17 cellular contexts compared by ENCODE assay signal in genomic region chr12:24039113-24039525, GRCh38.
DNase-seq lines count a peak whose midpoint lies in the region; ATAC-seq, FAIRE-seq and TF ChIP-seq lines count a peak whose summit lies in the region.
"Had no signal": no experiment of that assay in that cellular context is flagged by ENCODE, and none has a peak within 500 bp of the region (broad histone marks: within the 10 kb centered on the region; RNA-seq: fewer than 3 reads in every experiment).

No MANE protein-coding gene starts in this region.

- POLR2A ChIA-PET in endothelial cell of umbilical vein (lab: Charles Lee), result no interaction called here

- no peak overlapping the region for H3K4me3 Mint-ChIP-seq in nephron progenitor cell
- H3K4me3 Mint-ChIP-seq in activated T-cell treated with anti-CD3 and anti-CD28 coated beads, Interleukin-2, amount 50 U/mL, for 24 hours, result no peak overlapping the region
- H3K4me3 Mint-ChIP-seq: activated naive CD8-positive, alpha-beta T cell treated with anti-CD3 and anti-CD28 coated beads, Interleukin-2, amount 10 ng/mL, durations not matched to agents 7 days and 5 days; memory B cell had no signal

- H3K9me1 ChIP-seq in endothelial cell of umbilical vein (replicated peaks; ENCODE audit: control insufficient read depth, extremely low read depth, insufficient read depth, low read length), result no peaks in the 10 kb centered on the region

- TF ChIP-seq POLR2A in endothelial cell of umbilical vein (IDR thresholded peaks at IDR 0.05; ENCODE audit: low read depth, low read length), result no peak

- H4K20me1 ChIP-seq in endothelial cell of umbilical vein (replicated peaks; ENCODE audit: control insufficient read depth, extremely low read depth, insufficient read depth, low read length), result no peaks in the 10 kb centered on the region

- H3K4me1 ChIP-seq in endothelial cell of umbilical vein (ENCODE audit: control insufficient read depth, extremely low read depth, insufficient read depth, low read length) (peaks cover 13% of the 10 kb centered on the region), liver (ENCODE audit: control insufficient read depth in 4 of 4, insufficient read depth in 4 of 4, low read length in 3 of 4) (peaks cover 0 to 58% (median 31%) of the 10 kb centered on the region in 4 donors)
- H3K4me1 ChIP-seq: uterus had no signal

- H3K9ac ChIP-seq in endothelial cell of umbilical vein (replicated peaks; ENCODE audit: extremely low read depth, insufficient read depth, low read length) (no peak overlapping the region), liver (ENCODE audit: low read depth in 1 of 2, low read length in 2 of 2) (no peak overlapping the region)

- no peak overlapping the region for H2AFZ ChIP-seq in endothelial cell of umbilical vein (ENCODE audit: low read depth, low read length)

- WGBS in liver, result 19% methylated on average over 1 of the region's 1 CpG

- TF ChIP-seq CTCF in AG09309 (IDR thresholded peaks at IDR 0.05; ENCODE audit: control insufficient read depth, insufficient read depth, low read depth, low read length, missing control alignments), result no peak
- TF ChIP-seq CTCF in endothelial cell of umbilical vein (IDR thresholded peaks at IDR 0.05; ENCODE audit: extremely low read depth in 1 of 2, insufficient read depth in 1 of 2, low read depth in 1 of 2, low read length in 2 of 2), result no peak
- TF ChIP-seq CTCF in liver (IDR thresholded peaks at IDR 0.05; ENCODE audit: low read depth, low read length, missing input control), result no peak
- no peak for TF ChIP-seq CTCF in nephron progenitor cell (IDR thresholded peaks at IDR 0.05)

- H3K9me3 Mint-ChIP-seq in nephron progenitor cell, result no peaks in the 10 kb centered on the region
- no peaks in the 10 kb centered on the region for H3K9me3 Mint-ChIP-seq in activated T-cell treated with anti-CD3 and anti-CD28 coated beads, Interleukin-2, amount 50 U/mL, for 24 hours
- H3K9me3 Mint-ChIP-seq: activated naive CD8-positive, alpha-beta T cell treated with anti-CD3 and anti-CD28 coated beads, Interleukin-2, amount 10 ng/mL, durations not matched to agents 7 days and 5 days; memory B cell had no signal

- peak; percentile 71 for FAIRE-seq in endothelial cell of umbilical vein (lab: Jason Lieb, UNC)

- no peak overlapping the region for H3K4me3 ChIP-seq in AG09309 (ENCODE audit: control insufficient read depth, low read depth, low read length)
- H3K4me3 ChIP-seq in endothelial cell of umbilical vein (replicated peaks in 1 of 3; ENCODE audit: insufficient read depth in 1 of 3, low read depth in 1 of 3, low read length in 3 of 3), result no peak overlapping the region
- no peak overlapping the region for H3K4me3 ChIP-seq in liver (ENCODE audit: low read depth in 1 of 3, low read length in 3 of 3)
- H3K4me3 ChIP-seq: uterus had no signal

- no peak overlapping the region for H3K27ac ChIP-seq in endothelial cell of umbilical vein (ENCODE audit: insufficient read depth, low read depth, low read length)
- peak overlapping the region; percentile 53 to 82 for H3K27ac ChIP-seq in liver (ENCODE audit: low read depth in 1 of 2, low read length in 2 of 2)
- H3K27ac ChIP-seq: uterus had no signal

- H3K4me2 ChIP-seq in endothelial cell of umbilical vein (ENCODE audit: insufficient read depth, low read length), result peak overlapping the region; percentile 37

- no peak overlapping the region for H3K27ac Mint-ChIP-seq in nephron progenitor cell
- no peak overlapping the region for H3K27ac Mint-ChIP-seq in activated T-cell treated with anti-CD3 and anti-CD28 coated beads, Interleukin-2, amount 50 U/mL, for 24 hours
- H3K27ac Mint-ChIP-seq: activated naive CD8-positive, alpha-beta T cell treated with anti-CD3 and anti-CD28 coated beads, Interleukin-2, amount 10 ng/mL, durations not matched to agents 7 days and 5 days; memory B cell had no signal

- H3K9me3 ChIP-seq in endothelial cell of umbilical vein (replicated peaks; ENCODE audit: control insufficient read depth, insufficient read depth, low read length) (no peaks in the 10 kb centered on the region), liver (ENCODE audit: control insufficient read depth in 4 of 4, low read length in 3 of 4) (no peaks in the 10 kb centered on the region)
- H3K9me3 ChIP-seq: uterus had no signal

- dilution Hi-C loops in endothelial cell of umbilical vein (cut with MboI; ENCODE audit: extremely low pct_ligation_motif_present, low sequenced_read_pairs), result no loop called here

- no peak for ATAC-seq in GM21619 (IDR thresholded peaks at IDR 0.05; ENCODE audit: unreplicated experiment)

- no peaks in the 10 kb centered on the region for H3K27me3 Mint-ChIP-seq in nephron progenitor cell (ENCODE audit: low read depth, poor library complexity)
- H3K27me3 Mint-ChIP-seq in activated T-cell treated with anti-CD3 and anti-CD28 coated beads, Interleukin-2, amount 50 U/mL, for 24 hours, result no peaks in the 10 kb centered on the region
- H3K27me3 Mint-ChIP-seq: activated naive CD8-positive, alpha-beta T cell treated with anti-CD3 and anti-CD28 coated beads, Interleukin-2, amount 10 ng/mL, durations not matched to agents 7 days and 5 days; memory B cell had no signal

- H3K36me3 Mint-ChIP-seq in nephron progenitor cell (ENCODE audit: low read depth), result no peaks in the 10 kb centered on the region
- H3K36me3 Mint-ChIP-seq in activated T-cell treated with anti-CD3 and anti-CD28 coated beads, Interleukin-2, amount 50 U/mL, for 24 hours (ENCODE audit: low read depth), result no peaks in the 10 kb centered on the region
- H3K36me3 Mint-ChIP-seq: activated naive CD8-positive, alpha-beta T cell treated with anti-CD3 and anti-CD28 coated beads, Interleukin-2, amount 10 ng/mL, durations not matched to agents 7 days and 5 days; memory B cell had no signal

- peak; percentile 77 for DNase-seq in AG09309 (ENCODE audit: low read depth)
- peak; percentile 29 for DNase-seq in NCI-H460 (ENCODE audit: extremely low read depth, low read depth)
- DNase-seq in endothelial cell of umbilical vein (ENCODE audit: low read depth, low spot score), result peak; percentile 66
- DNase-seq in nephron progenitor cell, result no peak
- no peak for DNase-seq in activated T-cell treated with anti-CD3 and anti-CD28 coated beads, Interleukin-2, amount 50 U/mL, for 24 hours
- no peak for DNase-seq in activated CD4-positive, alpha-beta T cell treated with anti-CD3 and anti-CD28 coated beads, Interleukin-2, amount 50 U/mL, for 4 hours
- DNase-seq: activated naive CD8-positive, alpha-beta T cell treated with anti-CD3 and anti-CD28 coated beads, Interleukin-2, amount 10 ng/mL, durations not matched to agents 7 days and 5 days; DND-41; GOT3; NCI-H524; SHP77 treated with DMSO at 0.1 percent for 48 hours; stimulated activated CD4-positive, alpha-beta T cell treated with anti-CD3 and anti-CD28 coated beads, Interleukin-4, amount 100 ng/mL, for 4 hours; stimulated activated naive CD4-positive, alpha-beta T cell; uterus had no signal

- H3K36me3 ChIP-seq in endothelial cell of umbilical vein (ENCODE audit: control insufficient read depth in 2 of 2, extremely low read depth in 1 of 2, insufficient read depth in 2 of 2, low read length in 2 of 2) (no peaks in the 10 kb centered on the region), liver (ENCODE audit: control insufficient read depth in 4 of 4, insufficient read depth in 3 of 4, low read depth in 1 of 4, low read length in 3 of 4) (no peaks in the 10 kb centered on the region)
- H3K36me3 ChIP-seq: uterus had no signal

- peaks cover 32% of the 10 kb centered on the region for H3K4me1 Mint-ChIP-seq in nephron progenitor cell
- H3K4me1 Mint-ChIP-seq in activated T-cell treated with anti-CD3 and anti-CD28 coated beads, Interleukin-2, amount 50 U/mL, for 24 hours (ENCODE audit: low read depth), result no peaks in the 10 kb centered on the region
- H3K4me1 Mint-ChIP-seq: activated naive CD8-positive, alpha-beta T cell treated with anti-CD3 and anti-CD28 coated beads, Interleukin-2, amount 10 ng/mL, durations not matched to agents 7 days and 5 days; memory B cell had no signal

- H3K27me3 ChIP-seq in endothelial cell of umbilical vein (ENCODE audit: control insufficient read depth in 2 of 2, insufficient read depth in 2 of 2, low read length in 2 of 2) (peaks cover 2 to 7% of the 10 kb centered on the region in 2 experiments), liver (ENCODE audit: control insufficient read depth in 4 of 4, insufficient read depth in 4 of 4, low read length in 3 of 4) (no peaks in the 10 kb centered on the region)
- H3K27me3 ChIP-seq: uterus had no signal

- intact Hi-C loops in endothelial cell of umbilical vein (cut with micrococcal nuclease), result no loop called here

- CTCF ChIA-PET in endothelial cell of umbilical vein (lab: Charles Lee), result no interaction called here

- no peaks in the 10 kb centered on the region for H3K79me2 ChIP-seq in endothelial cell of umbilical vein (ENCODE audit: control insufficient read depth, insufficient read depth, low read length)

- no TSS peak for BruUV-seq in endothelial cell of umbilical vein (replicated peaks; lab: Mats Ljungman, UMichigan)

- TF ChIP-seq RAD21 in liver (IDR thresholded peaks at IDR 0.05), result peak; percentile 31 to 43

TF ChIP-seq in endothelial cell of umbilical vein, 7 proteins besides CTCF, POLR2A, EP300 and RAD21 (continues in another document):
- no peak for TF ChIP-seq EZH2 (IDR thresholded peaks at IDR 0.05; ENCODE audit: borderline replicate concordance, low read depth, low read length, severe bottlenecking)
- TF ChIP-seq JUN (IDR thresholded peaks at IDR 0.05; ENCODE audit: borderline replicate concordance, insufficient read depth, insufficient read length, low read depth), result peak; percentile 54
- no peak for TF ChIP-seq POLR2AphosphoS5 (IDR thresholded peaks at IDR 0.05; ENCODE audit: insufficient read depth, low read depth, low read length)
- peak; percentile 14 for TF ChIP-seq GATA2 (IDR thresholded peaks at IDR 0.05; ENCODE audit: insufficient read depth, insufficient read length, low read depth, low read length)
- TF ChIP-seq FOS (IDR thresholded peaks at IDR 0.05; ENCODE audit: borderline replicate concordance, insufficient read depth, low read length), result peak; percentile 38

TF ChIP-seq in liver, 16 proteins besides CTCF, POLR2A, EP300 and RAD21 (continues in another document):
- TF ChIP-seq GABPA (IDR thresholded peaks at IDR 0.05 in 1 of 2, conservative IDR thresholded peaks at IDR 0.05 in 1 of 2), result no peak
- TF ChIP-seq ATF3 (IDR thresholded peaks at IDR 0.05), result peak; percentile 62
- TF ChIP-seq HNF4A (conservative IDR thresholded peaks at IDR 0.05), result peak; percentile 86 to 88
- TF ChIP-seq HNF4G (IDR thresholded peaks at IDR 0.05), result peak; percentile 64
- TF ChIP-seq RXRA (IDR thresholded peaks at IDR 0.05), result peak; percentile 53 to 63
- peak in 1 of 2 donors; percentile 36 for TF ChIP-seq EGR1 (IDR thresholded peaks at IDR 0.05; ENCODE audit: low read depth in 2 of 2)
- TF ChIP-seq NR2F2 (IDR thresholded peaks at IDR 0.05), result no peak
- TF ChIP-seq SP1 (IDR thresholded peaks at IDR 0.05), result peak; percentile 61

Comparison
In these comparisons a context has a peak if more than half of its experiments do, and no peak if none do; other contexts are left out.
1. DNase-seq: peak in AG09309 (single experiment), NCI-H460 (single experiment) and endothelial cell of umbilical vein (single experiment); none in nephron progenitor cell (single experiment), activated T-cell treated with anti-CD3 and anti-CD28 coated beads, Interleukin-2, amount 50 U/mL, for 24 hours (single experiment) and activated CD4-positive, alpha-beta T cell treated with anti-CD3 and anti-CD28 coated beads, Interleukin-2, amount 50 U/mL, for 4 hours (0 of 2).